Comparison of ENCODE assay signal across 21 cellular contexts in genomic region chrX:121546317-121546716, GRCh38.
DNase-seq lines count a peak whose midpoint lies in the region; ATAC-seq, FAIRE-seq and TF ChIP-seq lines count a peak whose summit lies in the region.
"Had no signal": no experiment of that assay in that cellular context is flagged by ENCODE, and none has a peak within 500 bp of the region (broad histone marks: within the 10 kb centered on the region; RNA-seq: fewer than 3 reads in every experiment).

No MANE protein-coding gene starts in this region.

- DNase-seq in kidney (no peak), hepatic stellate cell (ENCODE audit: low spot score) (no peak), right cardiac atrium (no peak)
- no peak for DNase-seq in effector CD8-positive, alpha-beta T cell (lab: John Stamatoyannopoulos, UW)
- DNase-seq: ACHN; BE2C; C1 segment of cervical spinal cord; Caco-2; CD4-positive, CD25-positive, alpha-beta regulatory T cell; HCEC 1CT; Karpas-422; KBM-7 had no signal

- H3K27ac ChIP-seq in kidney (ENCODE audit: low read depth in 2 of 2, low read length in 2 of 2) (no peak overlapping the region), right cardiac atrium (ENCODE audit: low read length) (no peak overlapping the region)

- peak; percentile 3 for FAIRE-seq in kidney (lab: Jason Lieb, UNC)
- FAIRE-seq: D721Med, G401.6, GM12892, H54, HepG2 had no signal

- no peak overlapping the region for H3K4me3 ChIP-seq in kidney (ENCODE audit: low read length in 2 of 2)
- H3K4me3 ChIP-seq in right cardiac atrium (ENCODE audit: low read length), result no peak overlapping the region
- H3K4me3 ChIP-seq: GM23338 had no signal

- no peak for TF ChIP-seq POLR2A in GM18505 (IDR thresholded peaks at IDR 0.05; ENCODE audit: borderline replicate concordance, extremely low read depth, insufficient read depth, insufficient read length)

- H3K9me3 ChIP-seq in kidney (ENCODE audit: control insufficient read depth in 1 of 2, low read length in 2 of 2) (no peaks in the 10 kb centered on the region), right cardiac atrium (ENCODE audit: control insufficient read depth, low read length) (no peaks in the 10 kb centered on the region)
- H3K9me3 ChIP-seq: BE2C, Caco-2 had no signal

- 95% methylated on average over 1 of the region's 1 CpG for WGBS in right cardiac atrium

- H3K9ac ChIP-seq in kidney (ENCODE audit: low read length in 2 of 2), result no peak overlapping the region

- no peaks in the 10 kb centered on the region for H3K4me1 ChIP-seq in kidney (ENCODE audit: control insufficient read depth in 1 of 2, insufficient read depth in 1 of 2, low read depth in 1 of 2, low read length in 2 of 2)
- H3K4me1 ChIP-seq in right cardiac atrium (ENCODE audit: control insufficient read depth, insufficient read depth, low read length), result no peaks in the 10 kb centered on the region
- H3K4me1 ChIP-seq: BE2C, Caco-2 had no signal

- no peaks in the 10 kb centered on the region for H3K36me3 ChIP-seq in kidney (ENCODE audit: control insufficient read depth in 1 of 2, insufficient read depth in 2 of 2, low read length in 2 of 2)
- H3K36me3 ChIP-seq: BE2C had no signal

- intact Hi-C loops in kidney (cut with DNase I), result no loop called here
- intact Hi-C loops in right cardiac atrium (cut with DNase I), result no loop called here

- no peaks in the 10 kb centered on the region for H3K27me3 ChIP-seq in right cardiac atrium (ENCODE audit: control insufficient read depth, insufficient read depth)
- H3K27me3 ChIP-seq: BE2C had no signal

- no peak for TF ChIP-seq CTCF in kidney (IDR thresholded peaks at IDR 0.05; ENCODE audit: borderline replicate concordance, extremely low read depth, insufficient read depth)

- peak; percentile 56 for ATAC-seq in GM18505 (IDR thresholded peaks at IDR 0.05; ENCODE audit: unreplicated experiment)
- ATAC-seq in GM19395 (IDR thresholded peaks at IDR 0.05; ENCODE audit: unreplicated experiment), result peak; percentile 51
- peak; percentile 60 for ATAC-seq in HG02884 (IDR thresholded peaks at IDR 0.05; ENCODE audit: unreplicated experiment)
- no peak for ATAC-seq in right cardiac atrium
- ATAC-seq: GM23338, HepG2 had no signal

Comparison
In these comparisons a context has a peak if more than half of its experiments do, and no peak if none do; other contexts are left out.
1. ATAC-seq: peak in GM18505 (single experiment), GM19395 (single experiment) and HG02884 (single experiment); none in right cardiac atrium (0 of 2).